ENCODE assay signal across 7 cellular contexts in the genomic region with DNA sequence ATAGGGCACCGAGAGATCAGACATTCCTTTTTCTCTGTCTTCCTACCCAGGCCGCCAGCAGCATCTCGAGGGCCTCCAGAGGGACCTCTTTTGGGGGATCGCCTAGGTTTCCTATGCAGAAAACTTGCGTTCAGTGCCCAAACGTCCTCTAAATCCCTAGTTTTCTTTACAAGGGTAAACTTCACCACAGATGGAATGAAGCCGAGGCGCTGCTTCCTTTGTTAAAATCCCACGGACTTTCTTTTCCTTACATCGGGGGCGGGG. TPM values are rescaled to one million over a fixed set of nuclear protein-coding genes. Genes with fewer than 3 reads are reported as not detected.
DNase-seq lines count a peak whose midpoint lies in the region; ATAC-seq and TF ChIP-seq lines count a peak whose summit lies in the region.

No MANE protein-coding gene starts in this region.

- DNase-seq in HFF-Myc (ENCODE audit: extremely low read depth, low read depth), result no peak
- no peak for DNase-seq in glutamatergic neuron
- DNase-seq in NK-92 (lab: John Stamatoyannopoulos, UW; ENCODE audit: unreplicated experiment), result no peak
- DNase-seq in dermis blood vessel endothelial cell, result no peak

- no peaks in the 10 kb centered on the region for H3K9me3 ChIP-seq in skeletal muscle tissue (ENCODE audit: control insufficient read depth in 3 of 3, low read length in 3 of 3)

- H3K27me3 Mint-ChIP-seq in glutamatergic neuron (ENCODE audit: unreplicated experiment), result peaks cover 10% of the 10 kb centered on the region

- H3K9me3 Mint-ChIP-seq in glutamatergic neuron (ENCODE audit: unreplicated experiment), result peaks cover 20% of the 10 kb centered on the region

- no peaks in the 10 kb centered on the region for H3K36me3 ChIP-seq in skeletal muscle tissue (ENCODE audit: control insufficient read depth in 3 of 3, insufficient read depth in 3 of 3, low read length in 3 of 3)

- H3K27me3 ChIP-seq in skeletal muscle tissue (ENCODE audit: control insufficient read depth in 3 of 3, insufficient read depth in 3 of 3, low read length in 3 of 3), result no peaks in the 10 kb centered on the region

- H3K4me3 ChIP-seq in HFF-Myc (replicated peaks; ENCODE audit: low read depth, low read length) (peak overlapping the region; percentile 95), skeletal muscle tissue (ENCODE audit: low read length in 3 of 3) (peak overlapping the region; percentile 85 to 91 (median 87))

- no peaks in the 10 kb centered on the region for H3K36me3 Mint-ChIP-seq in glutamatergic neuron (ENCODE audit: unreplicated experiment)

- ATAC-seq in HG02571 (IDR thresholded peaks at IDR 0.05; ENCODE audit: unreplicated experiment), result no peak

- peaks cover 15 to 36% (median 26%) of the 10 kb centered on the region in 3 donors for H3K4me1 ChIP-seq in skeletal muscle tissue (ENCODE audit: control insufficient read depth in 3 of 3, insufficient read depth in 3 of 3, low read length in 3 of 3)

- H3K4me3 Mint-ChIP-seq in glutamatergic neuron (ENCODE audit: unreplicated experiment), result peak overlapping the region; percentile 100

- peaks cover 17% of the 10 kb centered on the region for H3K4me1 Mint-ChIP-seq in glutamatergic neuron (ENCODE audit: low read depth, unreplicated experiment)

- peak overlapping the region; percentile 93 for H3K27ac Mint-ChIP-seq in glutamatergic neuron (ENCODE audit: unreplicated experiment)

- no peak for TF ChIP-seq CTCF in HFF-Myc (IDR thresholded peaks at IDR 0.05; ENCODE audit: low read depth, low read length, missing control alignments)
- no peak for TF ChIP-seq CTCF in VCaP (conservative IDR thresholded peaks at IDR 0.05)
- no peak for TF ChIP-seq CTCF in glutamatergic neuron (IDR thresholded peaks at IDR 0.05; ENCODE audit: partially characterized antibody, unreplicated experiment)

- peak overlapping the region; percentile 92 to 94 (median 93) for H3K9ac ChIP-seq in skeletal muscle tissue (ENCODE audit: low read depth in 1 of 3, low read length in 3 of 3)

- H3K27ac ChIP-seq in VCaP, result peak overlapping the region; percentile 97
- peak overlapping the region; percentile 97 for H3K27ac ChIP-seq in skeletal muscle tissue (ENCODE audit: low read depth, low read length)

RNA-seq across cellular contexts. Expression of a gene that starts 1.0 kb away (rescaled TPM):
- 88.2 TPM for total RNA-seq in glutamatergic neuron (ENCODE audit: unreplicated experiment)
- 73.6 TPM for total RNA-seq in skeletal muscle tissue
- total RNA-seq in dermis blood vessel endothelial cell, result 71.0 and 73.0 TPM in 2 replicates
